1 cellular context compared by ENCODE assay signal in the genomic region with DNA sequence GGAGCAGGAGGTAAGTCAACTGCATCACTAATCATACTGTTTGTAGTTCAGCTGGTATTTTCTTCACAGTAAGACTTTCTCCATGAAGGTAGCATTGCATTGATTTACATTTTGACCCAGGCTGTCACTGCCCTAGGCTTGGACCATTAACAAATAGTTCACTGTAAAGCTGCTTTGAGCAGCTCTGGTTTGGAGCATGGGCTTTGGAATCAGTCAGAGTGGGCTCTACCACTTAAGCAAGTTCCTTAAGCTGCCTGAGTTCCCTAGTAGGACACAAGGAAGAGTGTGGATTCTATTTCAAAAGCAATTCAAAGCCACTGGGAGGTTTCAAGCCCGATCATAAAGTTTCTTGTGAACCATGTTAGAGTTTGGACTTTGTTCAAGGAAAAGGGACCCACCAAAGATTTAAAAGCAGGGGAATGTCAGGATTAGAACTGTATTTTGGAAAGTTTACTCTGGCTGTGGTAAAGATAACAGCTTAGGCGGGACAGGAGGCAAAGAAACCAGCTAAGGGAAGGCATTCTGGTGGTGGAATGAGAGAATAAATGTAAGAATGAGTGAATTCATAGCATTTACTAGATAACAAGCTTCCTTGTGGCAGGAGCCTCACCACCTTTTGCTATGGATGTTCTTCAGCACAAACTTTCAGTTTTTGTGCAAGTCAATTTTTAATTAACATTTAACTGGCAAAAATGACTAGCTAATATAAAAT.
A peak's percentile ranks its signal among the peaks of the same experiment; 100 is the strongest.
TF ChIP-seq lines count a peak whose summit lies in the region.

No MANE protein-coding gene starts in this region.

TF ChIP-seq in HepG2, 621 proteins besides CTCF, POLR2A, EP300 and RAD21 (continued from another document):
- TF ChIP-seq, protein P1, sequence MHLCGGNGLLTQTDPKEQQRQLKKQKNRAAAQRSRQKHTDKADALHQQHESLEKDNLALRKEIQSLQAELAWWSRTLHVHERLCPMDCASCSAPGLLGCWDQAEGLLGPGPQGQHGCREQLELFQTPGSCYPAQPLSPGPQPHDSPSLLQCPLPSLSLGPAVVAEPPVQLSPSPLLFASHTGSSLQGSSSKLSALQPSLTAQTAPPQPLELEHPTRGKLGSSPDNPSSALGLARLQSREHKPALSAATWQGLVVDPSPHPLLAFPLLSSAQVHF (CRISPR knock-in tag; IDR thresholded peaks at IDR 0.05): no peak
- TF ChIP-seq, protein P2, sequence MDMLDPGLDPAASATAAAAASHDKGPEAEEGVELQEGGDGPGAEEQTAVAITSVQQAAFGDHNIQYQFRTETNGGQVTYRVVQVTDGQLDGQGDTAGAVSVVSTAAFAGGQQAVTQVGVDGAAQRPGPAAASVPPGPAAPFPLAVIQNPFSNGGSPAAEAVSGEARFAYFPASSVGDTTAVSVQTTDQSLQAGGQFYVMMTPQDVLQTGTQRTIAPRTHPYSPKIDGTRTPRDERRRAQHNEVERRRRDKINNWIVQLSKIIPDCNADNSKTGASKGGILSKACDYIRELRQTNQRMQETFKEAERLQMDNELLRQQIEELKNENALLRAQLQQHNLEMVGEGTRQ (IDR thresholded peaks at IDR 0.05; ENCODE audit: low read depth, low read length): no peak
- TF ChIP-seq, protein P2 (CRISPR knock-in tag; IDR thresholded peaks at IDR 0.05; ENCODE audit: borderline replicate concordance): no peak
- TF ChIP-seq NBN (conservative IDR thresholded peaks at IDR 0.05) (no peak), GATA4 (IDR thresholded peaks at IDR 0.05; ENCODE audit: borderline replicate concordance, low read depth) (no peak), TSC22D2 (CRISPR knock-in tag; IDR thresholded peaks at IDR 0.05; ENCODE audit: borderline replicate concordance) (no peak), NRL (CRISPR knock-in tag; IDR thresholded peaks at IDR 0.05; ENCODE audit: borderline replicate concordance) (no peak), ZNF556 (CRISPR knock-in tag; IDR thresholded peaks at IDR 0.05; ENCODE audit: borderline replicate concordance) (no peak), ZNF274 (CRISPR knock-in tag; IDR thresholded peaks at IDR 0.05) (no peak), MEF2D (CRISPR knock-in tag; IDR thresholded peaks at IDR 0.05) (peak; percentile 33; the same call in 1 of the 2 replicates), ZNF367 (CRISPR knock-in tag; IDR thresholded peaks at IDR 0.05; ENCODE audit: borderline replicate concordance) (no peak), CBFB (CRISPR knock-in tag; IDR thresholded peaks at IDR 0.05) (0 out of 2 replicates have a peak, but pooled peaks have one; percentile 8)
- TF ChIP-seq, protein P3, sequence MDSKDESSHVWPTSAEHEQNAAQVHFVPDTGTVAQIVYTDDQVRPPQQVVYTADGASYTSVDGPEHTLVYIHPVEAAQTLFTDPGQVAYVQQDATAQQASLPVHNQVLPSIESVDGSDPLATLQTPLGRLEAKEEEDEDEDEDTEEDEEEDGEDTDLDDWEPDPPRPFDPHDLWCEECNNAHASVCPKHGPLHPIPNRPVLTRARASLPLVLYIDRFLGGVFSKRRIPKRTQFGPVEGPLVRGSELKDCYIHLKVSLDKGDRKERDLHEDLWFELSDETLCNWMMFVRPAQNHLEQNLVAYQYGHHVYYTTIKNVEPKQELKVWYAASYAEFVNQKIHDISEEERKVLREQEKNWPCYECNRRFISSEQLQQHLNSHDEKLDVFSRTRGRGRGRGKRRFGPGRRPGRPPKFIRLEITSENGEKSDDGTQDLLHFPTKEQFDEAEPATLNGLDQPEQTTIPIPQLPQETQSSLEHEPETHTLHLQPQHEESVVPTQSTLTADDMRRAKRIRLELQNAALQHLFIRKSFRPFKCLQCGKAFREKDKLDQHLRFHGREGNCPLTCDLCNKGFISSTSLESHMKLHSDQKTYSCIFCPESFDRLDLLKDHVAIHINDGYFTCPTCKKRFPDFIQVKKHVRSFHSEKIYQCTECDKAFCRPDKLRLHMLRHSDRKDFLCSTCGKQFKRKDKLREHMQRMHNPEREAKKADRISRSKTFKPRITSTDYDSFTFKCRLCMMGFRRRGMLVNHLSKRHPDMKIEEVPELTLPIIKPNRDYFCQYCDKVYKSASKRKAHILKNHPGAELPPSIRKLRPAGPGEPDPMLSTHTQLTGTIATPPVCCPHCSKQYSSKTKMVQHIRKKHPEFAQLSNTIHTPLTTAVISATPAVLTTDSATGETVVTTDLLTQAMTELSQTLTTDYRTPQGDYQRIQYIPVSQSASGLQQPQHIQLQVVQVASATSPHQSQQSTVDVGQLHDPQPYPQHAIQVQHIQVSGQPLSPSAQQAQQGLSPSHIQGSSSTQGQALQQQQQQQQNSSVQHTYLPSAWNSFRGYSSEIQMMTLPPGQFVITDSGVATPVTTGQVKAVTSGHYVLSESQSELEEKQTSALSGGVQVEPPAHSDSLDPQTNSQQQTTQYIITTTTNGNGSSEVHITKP (CRISPR knock-in tag; IDR thresholded peaks at IDR 0.05; ENCODE audit: low read depth): peak; percentile 72; the same call in 1 of the 2 replicates
- TF ChIP-seq, protein P4, sequence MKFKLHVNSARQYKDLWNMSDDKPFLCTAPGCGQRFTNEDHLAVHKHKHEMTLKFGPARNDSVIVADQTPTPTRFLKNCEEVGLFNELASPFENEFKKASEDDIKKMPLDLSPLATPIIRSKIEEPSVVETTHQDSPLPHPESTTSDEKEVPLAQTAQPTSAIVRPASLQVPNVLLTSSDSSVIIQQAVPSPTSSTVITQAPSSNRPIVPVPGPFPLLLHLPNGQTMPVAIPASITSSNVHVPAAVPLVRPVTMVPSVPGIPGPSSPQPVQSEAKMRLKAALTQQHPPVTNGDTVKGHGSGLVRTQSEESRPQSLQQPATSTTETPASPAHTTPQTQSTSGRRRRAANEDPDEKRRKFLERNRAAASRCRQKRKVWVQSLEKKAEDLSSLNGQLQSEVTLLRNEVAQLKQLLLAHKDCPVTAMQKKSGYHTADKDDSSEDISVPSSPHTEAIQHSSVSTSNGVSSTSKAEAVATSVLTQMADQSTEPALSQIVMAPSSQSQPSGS (CRISPR knock-in tag; IDR thresholded peaks at IDR 0.05): no peak
- TF ChIP-seq, protein P5, sequence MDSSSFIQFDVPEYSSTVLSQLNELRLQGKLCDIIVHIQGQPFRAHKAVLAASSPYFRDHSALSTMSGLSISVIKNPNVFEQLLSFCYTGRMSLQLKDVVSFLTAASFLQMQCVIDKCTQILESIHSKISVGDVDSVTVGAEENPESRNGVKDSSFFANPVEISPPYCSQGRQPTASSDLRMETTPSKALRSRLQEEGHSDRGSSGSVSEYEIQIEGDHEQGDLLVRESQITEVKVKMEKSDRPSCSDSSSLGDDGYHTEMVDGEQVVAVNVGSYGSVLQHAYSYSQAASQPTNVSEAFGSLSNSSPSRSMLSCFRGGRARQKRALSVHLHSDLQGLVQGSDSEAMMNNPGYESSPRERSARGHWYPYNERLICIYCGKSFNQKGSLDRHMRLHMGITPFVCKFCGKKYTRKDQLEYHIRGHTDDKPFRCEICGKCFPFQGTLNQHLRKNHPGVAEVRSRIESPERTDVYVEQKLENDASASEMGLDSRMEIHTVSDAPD (CRISPR knock-in tag; IDR thresholded peaks at IDR 0.05): 0 out of 2 replicates have a peak, but pooled peaks have one; percentile 59
- TF ChIP-seq, protein P6, sequence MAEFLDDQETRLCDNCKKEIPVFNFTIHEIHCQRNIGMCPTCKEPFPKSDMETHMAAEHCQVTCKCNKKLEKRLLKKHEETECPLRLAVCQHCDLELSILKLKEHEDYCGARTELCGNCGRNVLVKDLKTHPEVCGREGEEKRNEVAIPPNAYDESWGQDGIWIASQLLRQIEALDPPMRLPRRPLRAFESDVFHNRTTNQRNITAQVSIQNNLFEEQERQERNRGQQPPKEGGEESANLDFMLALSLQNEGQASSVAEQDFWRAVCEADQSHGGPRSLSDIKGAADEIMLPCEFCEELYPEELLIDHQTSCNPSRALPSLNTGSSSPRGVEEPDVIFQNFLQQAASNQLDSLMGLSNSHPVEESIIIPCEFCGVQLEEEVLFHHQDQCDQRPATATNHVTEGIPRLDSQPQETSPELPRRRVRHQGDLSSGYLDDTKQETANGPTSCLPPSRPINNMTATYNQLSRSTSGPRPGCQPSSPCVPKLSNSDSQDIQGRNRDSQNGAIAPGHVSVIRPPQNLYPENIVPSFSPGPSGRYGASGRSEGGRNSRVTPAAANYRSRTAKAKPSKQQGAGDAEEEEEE (CRISPR knock-in tag; IDR thresholded peaks at IDR 0.05; ENCODE audit: borderline replicate concordance): no peak
